13 cellular contexts compared by ENCODE assay signal in the genomic region with DNA sequence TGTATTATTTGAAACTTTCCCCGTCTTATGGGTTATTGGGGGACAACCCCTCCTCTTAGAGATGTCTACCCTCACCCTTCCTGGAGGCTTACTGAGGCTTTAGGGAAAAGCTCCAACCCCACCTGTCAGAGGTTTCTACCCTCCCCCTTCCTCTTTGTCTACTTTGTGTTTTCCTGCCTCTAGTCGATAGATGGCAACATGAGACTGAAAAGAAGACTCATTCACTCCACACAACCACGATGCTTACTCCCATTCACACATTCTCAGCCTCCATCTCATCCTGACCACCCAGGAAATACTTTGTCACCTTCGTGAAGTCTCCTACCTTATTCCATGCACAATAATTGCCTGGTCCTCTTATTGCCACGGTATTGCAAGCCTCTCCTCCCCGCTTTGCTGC.
A peak's percentile ranks its signal among the peaks of the same experiment; 100 is the strongest.
DNase-seq lines count a peak whose midpoint lies in the region; ATAC-seq lines count a peak whose summit lies in the region.
"Had no signal": no experiment of that assay in that cellular context is flagged by ENCODE, and none has a peak within 500 bp of the region (broad histone marks: within the 10 kb centered on the region; RNA-seq: fewer than 3 reads in every experiment).

No MANE protein-coding gene starts in this region.

- H3K4me3 ChIP-seq in Jurkat, Clone E6-1 (ENCODE audit: low read length): peak overlapping the region; percentile 44

- no peaks in the 10 kb centered on the region for H3K36me3 Mint-ChIP-seq in activated naive CD8-positive, alpha-beta T cell
- H3K36me3 Mint-ChIP-seq: memory B cell, type B pancreatic cell had no signal

- H3K4me1 Mint-ChIP-seq in activated naive CD8-positive, alpha-beta T cell (ENCODE audit: low read depth): peaks cover 4% of the 10 kb centered on the region

- H3K27ac Mint-ChIP-seq in activated naive CD8-positive, alpha-beta T cell: no peak overlapping the region
- H3K27ac Mint-ChIP-seq: memory B cell, type B pancreatic cell had no signal

- H3K9me3 Mint-ChIP-seq in activated naive CD8-positive, alpha-beta T cell (ENCODE audit: low read depth): no peaks in the 10 kb centered on the region
- H3K9me3 Mint-ChIP-seq: central memory CD8-positive, alpha-beta T cell; memory B cell; type B pancreatic cell had no signal

- no peaks in the 10 kb centered on the region for H3K27me3 Mint-ChIP-seq in activated naive CD8-positive, alpha-beta T cell
- H3K27me3 Mint-ChIP-seq: type B pancreatic cell had no signal

- DNase-seq in NCI-H2196 treated with DMSO at 0.1 percent for 48 hours (lab: John Stamatoyannopoulos, UW; ENCODE audit: unreplicated experiment): peak; percentile 0
- no peak for DNase-seq in NCI-H2196 (lab: John Stamatoyannopoulos, UW; ENCODE audit: unreplicated experiment)
- peak; percentile 61 for DNase-seq in Jurkat, Clone E6-1 (ENCODE audit: low read depth, low spot score)
- DNase-seq in myocyte (ENCODE audit: low read depth): peak; percentile 8
- no peak for DNase-seq in DMS 273 treated with DMSO at 0.1 percent for 48 hours (lab: John Stamatoyannopoulos, UW)
- DNase-seq in NAMALWA (ENCODE audit: low spot score): no peak
- DNase-seq: HCEC 1CT, NCI-H1436 treated with DMSO at 0.1 percent for 48 hours had no signal

- H3K4me3 Mint-ChIP-seq in activated naive CD8-positive, alpha-beta T cell: peak overlapping the region; percentile 56
- H3K4me3 Mint-ChIP-seq: type B pancreatic cell had no signal

- ATAC-seq in GM21825 (IDR thresholded peaks at IDR 0.05; ENCODE audit: unreplicated experiment): no peak

Comparison
In these comparisons a context has a peak if more than half of its experiments do, and no peak if none do; other contexts are left out.
1. DNase-seq: peak in NCI-H2196 treated with DMSO at 0.1 percent for 48 hours (single experiment), Jurkat, Clone E6-1 (single experiment) and myocyte (single experiment); none in NCI-H2196 (single experiment), DMS 273 treated with DMSO at 0.1 percent for 48 hours (single experiment) and NAMALWA (single experiment).